10 cellular contexts compared by ENCODE assay signal in genomic region chr11:8717876-8718753, GRCh38. TPM values are rescaled to one million over a fixed set of nuclear protein-coding genes. Genes with fewer than 3 reads are reported as not detected.
A peak's percentile ranks its signal among the peaks of the same experiment; 100 is the strongest.
DNase-seq lines count a peak whose midpoint lies in the region; ATAC-seq and TF ChIP-seq lines count a peak whose summit lies in the region.
"Had no signal": no experiment of that assay in that cellular context is flagged by ENCODE, and none has a peak within 500 bp of the region (broad histone marks: within the 10 kb centered on the region; RNA-seq: fewer than 3 reads in every experiment).

No MANE protein-coding gene starts in this region.

- WGBS in esophagus muscularis mucosa = 15% methylated on average over 10 of the region's 11 CpGs

- H3K4me2 ChIP-seq in OCI-LY7 (ENCODE audit: low read length) = peak overlapping the region; percentile 24; the same call in 1 of the 2 replicates

- peaks cover 65% of the 10 kb centered on the region for H3K4me1 Mint-ChIP-seq in osteocyte (ENCODE audit: unreplicated experiment)
- peaks cover 7% of the 10 kb centered on the region for H3K4me1 Mint-ChIP-seq in activated CD8-positive, alpha-beta T cell treated with anti-CD3 and anti-CD28 coated beads, Interleukin-2, amount 10 ng/mL, durations not matched to agents 7 days and 5 days (ENCODE audit: low read depth)

- H3K9me3 Mint-ChIP-seq in osteocyte (ENCODE audit: unreplicated experiment) = no peaks in the 10 kb centered on the region
- H3K9me3 Mint-ChIP-seq in activated CD8-positive, alpha-beta T cell treated with anti-CD3 and anti-CD28 coated beads, Interleukin-2, amount 10 ng/mL, durations not matched to agents 7 days and 5 days (ENCODE audit: insufficient read depth) = no peaks in the 10 kb centered on the region

- POLR2A ChIA-PET in OCI-LY7 (lab: Charles Lee) = no interaction called here
- POLR2A ChIA-PET in activated CD8-positive, alpha-beta T cell treated with anti-CD3 and anti-CD28 coated beads, Interleukin-2, amount 10 ng/mL, durations not matched to agents 7 days and 5 days (lab: Charles Lee) = no interaction called here

- peaks cover 33% of the 10 kb centered on the region for H3K36me3 Mint-ChIP-seq in osteocyte (ENCODE audit: unreplicated experiment)
- H3K36me3 Mint-ChIP-seq in activated CD8-positive, alpha-beta T cell treated with anti-CD3 and anti-CD28 coated beads, Interleukin-2, amount 10 ng/mL, durations not matched to agents 7 days and 5 days (ENCODE audit: low read depth) = no peaks in the 10 kb centered on the region

- H2AFZ ChIP-seq in OCI-LY7 (ENCODE audit: low read length) = peak overlapping the region; percentile 28; the same call in 1 of the 2 replicates

- no peaks in the 10 kb centered on the region for H3K36me3 ChIP-seq in OCI-LY7 (ENCODE audit: insufficient read depth, low read length)
- H3K36me3 ChIP-seq in esophagus muscularis mucosa = peaks cover 5 to 37% (median 25%) of the 10 kb centered on the region in 4 donors

- H3K4me1 ChIP-seq in OCI-LY7 (ENCODE audit: insufficient read depth, low read length, poor library complexity, severe bottlenecking) (no peaks in the 10 kb centered on the region), esophagus muscularis mucosa (peaks cover 93 to 100% (median 100%) of the 10 kb centered on the region in 4 donors)

- H3K27me3 Mint-ChIP-seq in osteocyte (ENCODE audit: unreplicated experiment) = no peaks in the 10 kb centered on the region
- H3K27me3 Mint-ChIP-seq in activated CD8-positive, alpha-beta T cell treated with anti-CD3 and anti-CD28 coated beads, Interleukin-2, amount 10 ng/mL, durations not matched to agents 7 days and 5 days (ENCODE audit: low read depth) = peaks cover 6% of the 10 kb centered on the region

- H3K4me3 ChIP-seq in GM12865 (ENCODE audit: low read depth, low read length) (no peak overlapping the region), OCI-LY7 (ENCODE audit: low read depth, low read length, poor library complexity, severe bottlenecking) (no peak overlapping the region), esophagus muscularis mucosa (peak overlapping the region in 1 of 4 donors; percentile 8)

- DNase-seq in GM12865 (ENCODE audit: low read depth) (peak; percentile 29), OCI-LY7 (ENCODE audit: low spot score) (no peak), esophagus muscularis mucosa (ENCODE audit: extremely low spot score) (no peak), osteocyte (ENCODE audit: extremely low spot score, unreplicated experiment) (no peak), NCI-H345 (lab: John Stamatoyannopoulos, UW) (no peak)
- no peak for DNase-seq in activated CD8-positive, alpha-beta T cell treated with anti-CD3 and anti-CD28 coated beads, Interleukin-2, amount 10 ng/mL, durations not matched to agents 7 days and 5 days
- DNase-seq in activated CD4-positive, alpha-beta T cell treated with anti-CD3 and anti-CD28 coated beads for 1 hour = no peak

- no peaks in the 10 kb centered on the region for H3K79me2 ChIP-seq in OCI-LY7 (ENCODE audit: insufficient read depth, low read depth, low read length)

- H3K27ac ChIP-seq in OCI-LY7 (ENCODE audit: low read depth, low read length, poor library complexity, severe bottlenecking) = no peak overlapping the region
- peak overlapping the region; percentile 90 to 97 (median 93) for H3K27ac ChIP-seq in esophagus muscularis mucosa (replicated peaks in 1 of 4)
- H3K27ac ChIP-seq: HL-60 had no signal

- H3K9me2 ChIP-seq in OCI-LY7 (ENCODE audit: insufficient read depth, low read length) = no peaks in the 10 kb centered on the region

- intact Hi-C loops in OCI-LY7 (cut with micrococcal nuclease; ENCODE audit: unreplicated experiment) (no loop called here), esophagus muscularis mucosa (cut with DNase I) (no loop called here)

- no peak for TF ChIP-seq POLR2A in esophagus muscularis mucosa (IDR thresholded peaks at IDR 0.05; ENCODE audit: low read depth)

- H3K27ac Mint-ChIP-seq in osteocyte (ENCODE audit: unreplicated experiment) = peak overlapping the region; percentile 93
- H3K27ac Mint-ChIP-seq in activated CD8-positive, alpha-beta T cell treated with anti-CD3 and anti-CD28 coated beads, Interleukin-2, amount 10 ng/mL, durations not matched to agents 7 days and 5 days = no peak overlapping the region

- no peak for ATAC-seq in GM19035 (IDR thresholded peaks at IDR 0.05; ENCODE audit: unreplicated experiment)
- no peak for ATAC-seq in activated CD8-positive, alpha-beta T cell treated with anti-CD3 and anti-CD28 coated beads, Interleukin-2, amount 10 ng/mL, durations not matched to agents 7 days and 5 days
- ATAC-seq: left colon had no signal

- peak overlapping the region; percentile 26 for H3K4me3 Mint-ChIP-seq in osteocyte (ENCODE audit: unreplicated experiment)
- H3K4me3 Mint-ChIP-seq in activated CD8-positive, alpha-beta T cell treated with anti-CD3 and anti-CD28 coated beads, Interleukin-2, amount 10 ng/mL, durations not matched to agents 7 days and 5 days = no peak overlapping the region

- no peaks in the 10 kb centered on the region for H4K20me1 ChIP-seq in OCI-LY7 (ENCODE audit: insufficient read depth, low read length)

- H3K9me3 ChIP-seq in OCI-LY7 (ENCODE audit: low read length) (no peaks in the 10 kb centered on the region), esophagus muscularis mucosa (no peaks in the 10 kb centered on the region)

- H3K27me3 ChIP-seq in esophagus muscularis mucosa = no peaks in the 10 kb centered on the region

- TF ChIP-seq EP300 in esophagus muscularis mucosa (IDR thresholded peaks at IDR 0.05) = no peak

- CTCF ChIA-PET in OCI-LY7 (lab: Charles Lee; ENCODE audit: unreplicated experiment) = no interaction called here
- CTCF ChIA-PET in activated CD8-positive, alpha-beta T cell treated with anti-CD3 and anti-CD28 coated beads, Interleukin-2, amount 10 ng/mL, durations not matched to agents 7 days and 5 days (lab: Charles Lee) = no interaction called here

- no TSS peak for BruUV-seq in OCI-LY7 (replicated peaks; lab: Mats Ljungman, UMichigan)

- no peak for TF ChIP-seq CTCF in GM12865 (IDR thresholded peaks at IDR 0.05; ENCODE audit: insufficient read depth, low read depth, low read length, missing control alignments)
- TF ChIP-seq CTCF in OCI-LY7 (conservative IDR thresholded peaks at IDR 0.05; ENCODE audit: low read length) = no peak
- TF ChIP-seq CTCF in esophagus muscularis mucosa (IDR thresholded peaks at IDR 0.05) = no peak
- TF ChIP-seq CTCF in osteocyte (IDR thresholded peaks at IDR 0.05) = no peak

RNA-seq across cellular contexts. Expression of gene RPL27A, which starts 35.5 kb away (rescaled TPM):
- 2,753 and 3,468 TPM in 2 replicates for total RNA-seq in OCI-LY7 (2014; rRNA removed; shearing (Covaris generic))
- total RNA-seq in OCI-LY7 (2022) = 1,593 and 1,611 TPM in 2 replicates
- total RNA-seq in esophagus muscularis mucosa = 1,000 to 10,000 TPM in 1 of 4 donors, 100 to 1,000 TPM in 3; 665 to 1,629 (median 791) TPM
- total RNA-seq in osteocyte = 750 and 815 TPM in 2 replicates
- total RNA-seq in activated CD8-positive, alpha-beta T cell treated with anti-CD3 and anti-CD28 coated beads, Interleukin-2, amount 10 ng/mL, durations not matched to agents 7 days and 5 days = 100 to 1,000 TPM; 716 to 768 TPM

RNA-seq across cellular contexts. Expression of gene TRIM66, which starts 35.6 kb away (rescaled TPM):
- 4.4 and 16.4 TPM in 2 replicates for total RNA-seq in OCI-LY7 (2014; rRNA removed; shearing (Covaris generic))
- total RNA-seq in OCI-LY7 (2022) (19.0 and 20.8 TPM in 2 replicates), esophagus muscularis mucosa (1 to 10 TPM; 2.2 to 5.4 (median 3.1) TPM), osteocyte (10.0 and 10.2 TPM in 2 replicates)
- total RNA-seq in activated CD8-positive, alpha-beta T cell treated with anti-CD3 and anti-CD28 coated beads, Interleukin-2, amount 10 ng/mL, durations not matched to agents 7 days and 5 days = 10 to 100 TPM; 28.1 to 28.2 TPM
